26 cellular contexts compared by ENCODE assay signal in the genomic region with DNA sequence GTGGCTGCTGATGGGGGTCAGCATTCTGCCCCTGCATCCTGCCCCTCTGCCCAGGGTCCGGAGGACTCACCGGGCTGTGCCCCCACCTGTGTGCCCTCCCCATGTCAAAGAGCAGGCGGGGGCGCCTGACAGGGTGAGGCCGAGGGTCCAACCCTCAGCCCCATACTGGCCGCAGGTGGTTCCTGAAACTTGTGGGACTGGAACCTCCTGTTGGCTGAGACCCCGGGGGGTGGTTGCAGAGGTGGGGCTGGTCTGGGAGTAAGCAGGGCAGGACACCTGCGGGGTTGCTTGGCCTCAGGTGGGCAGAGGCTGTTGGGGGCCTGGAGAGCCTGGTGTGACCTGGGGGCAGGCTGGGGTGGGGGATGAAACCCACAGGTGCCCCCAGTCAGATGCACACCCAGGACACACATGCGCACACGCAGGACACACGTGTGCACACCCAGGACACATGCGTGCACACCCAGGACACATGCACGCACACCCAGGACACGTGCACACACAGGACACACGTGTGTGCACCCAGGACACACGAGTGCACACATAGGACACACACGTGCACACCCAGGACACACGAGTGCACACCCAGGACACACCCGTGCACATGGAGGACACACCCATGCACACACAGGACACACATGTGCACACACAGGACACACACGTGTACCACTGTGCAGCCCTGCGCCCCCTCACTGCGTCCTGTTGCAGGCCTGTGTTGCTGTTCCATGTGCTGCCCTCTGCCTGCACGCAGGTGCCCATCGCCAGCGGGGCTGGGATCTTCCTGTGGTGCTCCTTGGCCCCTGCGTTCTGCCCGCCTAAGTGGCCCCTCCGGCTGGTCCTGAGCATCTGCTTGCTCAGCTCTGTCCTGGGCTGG. TPM values are rescaled to one million over a fixed set of nuclear protein-coding genes. Genes with fewer than 3 reads are reported as not detected.
"Had no signal": no experiment of that assay in that cellular context is flagged by ENCODE, and none has a peak within 500 bp of the region (broad histone marks: within the 10 kb centered on the region; RNA-seq: fewer than 3 reads in every experiment).

No MANE protein-coding gene starts in this region.

- H3K36me3 Mint-ChIP-seq: activated CD4-positive, alpha-beta memory T cell treated with anti-CD3 and anti-CD28 coated beads for 36 hours; activated naive CD4-positive, alpha-beta T cell treated with anti-CD3 and anti-CD28 coated beads, Interleukin-2, amount 50 U/mL, for 24 hours; immature natural killer cell; natural killer cell treated with Interleukin-12 subunit alpha and Interleukin-12 subunit beta and Interleukin-15 and Interleukin-18, amount 100 ng/mL, for 72 hours had no signal

- H3K27ac Mint-ChIP-seq: activated CD4-positive, alpha-beta memory T cell treated with anti-CD3 and anti-CD28 coated beads for 36 hours; activated CD4-positive, alpha-beta T cell treated with anti-CD3 and anti-CD28 coated beads, Interleukin-2, amount 10 ng/mL, durations not matched to agents 24 days and 14 days; activated T-helper 2 cell treated with anti-CD3 and anti-CD28 coated beads, Interferon-gamma antibody, Interleukin-2, Interleukin-4, amounts not matched to agents 10 μg/mL and 5 μg/mL and 100 μg/mL, durations not matched to agents 14 hours and 24 hours and 36 hours; immature natural killer cell; natural killer cell treated with Interleukin-12 subunit alpha and Interleukin-12 subunit beta and Interleukin-15 and Interleukin-18, amount 100 ng/mL, for 72 hours; T-helper 2 cell treated with Interferon-gamma antibody and Interleukin-4, amounts not matched to agents 5 μg/mL and 100 μg/mL, for 36 hours had no signal

- H3K4me3 ChIP-seq: breast epithelium, esophagus muscularis mucosa, heart left ventricle, spleen, tibial nerve had no signal

- ATAC-seq: foreskin keratinocyte; heart left ventricle; natural killer cell treated with Interleukin-12 subunit alpha and Interleukin-12 subunit beta and Interleukin-15 and Interleukin-18, amount 100 ng/mL, for 72 hours; right cardiac atrium had no signal

- H3K36me3 ChIP-seq: breast epithelium, esophagus muscularis mucosa, heart left ventricle, spleen, tibial nerve had no signal

- H3K27me3 Mint-ChIP-seq: activated CD4-positive, alpha-beta memory T cell treated with anti-CD3 and anti-CD28 coated beads for 36 hours; activated naive CD4-positive, alpha-beta T cell treated with anti-CD3 and anti-CD28 coated beads, Interleukin-2, amount 50 U/mL, for 24 hours had no signal

- H3K9me3 ChIP-seq: breast epithelium, esophagus muscularis mucosa, heart left ventricle, spleen, tibial nerve had no signal

- H3K4me1 Mint-ChIP-seq: activated CD4-positive, alpha-beta T cell treated with anti-CD3 and anti-CD28 coated beads, Interleukin-2, amount 10 ng/mL, durations not matched to agents 24 days and 14 days; immature natural killer cell had no signal

- H3K9me3 Mint-ChIP-seq: activated CD4-positive, alpha-beta memory T cell treated with anti-CD3 and anti-CD28 coated beads for 36 hours; activated CD4-positive, alpha-beta T cell treated with anti-CD3 and anti-CD28 coated beads, Interleukin-2, amount 10 ng/mL, durations not matched to agents 24 days and 14 days; activated naive CD4-positive, alpha-beta T cell treated with anti-CD3 and anti-CD28 coated beads, Interleukin-2, amount 50 U/mL, for 24 hours; activated T-helper 2 cell treated with anti-CD3 and anti-CD28 coated beads, Interferon-gamma antibody, Interleukin-2, Interleukin-4, amounts not matched to agents 10 μg/mL and 5 μg/mL and 100 μg/mL, durations not matched to agents 14 hours and 24 hours and 36 hours; immature natural killer cell; natural killer cell treated with Interleukin-12 subunit alpha and Interleukin-12 subunit beta and Interleukin-15 and Interleukin-18, amount 100 ng/mL, for 72 hours; T-helper 2 cell treated with Interferon-gamma antibody and Interleukin-4, amounts not matched to agents 5 μg/mL and 100 μg/mL, for 36 hours had no signal

- DNase-seq: activated CD4-positive, alpha-beta memory T cell treated with anti-CD3 and anti-CD28 coated beads for 36 hours; activated CD4-positive, alpha-beta T cell treated with anti-CD3 and anti-CD28 coated beads, Interleukin-2, amount 10 ng/mL, durations not matched to agents 24 days and 14 days; activated CD4-positive, CD25-positive, alpha-beta regulatory T cell treated with anti-CD3 and anti-CD28 coated beads, Interleukin-2, amount 50 U/mL, for 72 hours; activated T-cell treated with anti-CD3 and anti-CD28 coated beads, Interleukin-2, amount 50 U/mL, for 48 hours; dermis blood vessel endothelial cell; effector CD4-positive, alpha-beta T cell; foreskin keratinocyte; heart left ventricle; hypothalamus; immature natural killer cell; posterior cingulate gyrus; spleen had no signal

- FAIRE-seq: colon had no signal

- H3K4me3 Mint-ChIP-seq: activated CD4-positive, alpha-beta memory T cell treated with anti-CD3 and anti-CD28 coated beads for 36 hours; activated CD4-positive, alpha-beta T cell treated with anti-CD3 and anti-CD28 coated beads, Interleukin-2, amount 10 ng/mL, durations not matched to agents 24 days and 14 days; activated naive CD4-positive, alpha-beta T cell treated with anti-CD3 and anti-CD28 coated beads, Interleukin-2, amount 50 U/mL, for 24 hours; immature natural killer cell; natural killer cell treated with Interleukin-12 subunit alpha and Interleukin-12 subunit beta and Interleukin-15 and Interleukin-18, amount 100 ng/mL, for 72 hours; T-helper 2 cell treated with Interferon-gamma antibody and Interleukin-4, amounts not matched to agents 5 μg/mL and 100 μg/mL, for 36 hours had no signal

- H3K27ac ChIP-seq: breast epithelium, esophagus muscularis mucosa, foreskin keratinocyte, heart left ventricle, spleen had no signal

- H3K4me1 ChIP-seq: breast epithelium, esophagus muscularis mucosa, foreskin keratinocyte, spleen had no signal

RNA-seq across cellular contexts. Expression of gene SOX8, which starts 31.4 kb away (rescaled TPM):
- total RNA-seq: foreskin keratinocyte, osteoblast had no signal
- polyA plus RNA-seq: foreskin keratinocyte had no signal

RNA-seq across cellular contexts. Expression of gene SSTR5, which starts 59.6 kb away (rescaled TPM):
- total RNA-seq: activated CD4-positive, alpha-beta memory T cell treated with anti-CD3 and anti-CD28 coated beads for 36 hours; activated CD4-positive, alpha-beta T cell treated with anti-CD3 and anti-CD28 coated beads, Interleukin-2, amount 10 ng/mL, durations not matched to agents 24 days and 14 days; activated CD8-positive, alpha-beta memory T cell treated with anti-CD3 and anti-CD28 coated beads for 36 hours; activated T-helper 2 cell treated with anti-CD3 and anti-CD28 coated beads, Interferon-gamma antibody, Interleukin-2, Interleukin-4, amounts not matched to agents 10 μg/mL and 5 μg/mL and 100 μg/mL, durations not matched to agents 14 hours and 24 hours and 36 hours; breast epithelium; esophagus muscularis mucosa; foreskin keratinocyte; kidney epithelial cell; mononuclear cell; natural killer cell treated with Interleukin-12 subunit alpha and Interleukin-12 subunit beta and Interleukin-15 and Interleukin-18, amount 100 ng/mL, for 72 hours; osteoblast; spleen; temporal lobe; tibial nerve had no signal
- polyA plus RNA-seq: foreskin keratinocyte, immature natural killer cell, spleen had no signal
